Comparison of ENCODE assay signal across 9 cellular contexts in the genomic region with DNA sequence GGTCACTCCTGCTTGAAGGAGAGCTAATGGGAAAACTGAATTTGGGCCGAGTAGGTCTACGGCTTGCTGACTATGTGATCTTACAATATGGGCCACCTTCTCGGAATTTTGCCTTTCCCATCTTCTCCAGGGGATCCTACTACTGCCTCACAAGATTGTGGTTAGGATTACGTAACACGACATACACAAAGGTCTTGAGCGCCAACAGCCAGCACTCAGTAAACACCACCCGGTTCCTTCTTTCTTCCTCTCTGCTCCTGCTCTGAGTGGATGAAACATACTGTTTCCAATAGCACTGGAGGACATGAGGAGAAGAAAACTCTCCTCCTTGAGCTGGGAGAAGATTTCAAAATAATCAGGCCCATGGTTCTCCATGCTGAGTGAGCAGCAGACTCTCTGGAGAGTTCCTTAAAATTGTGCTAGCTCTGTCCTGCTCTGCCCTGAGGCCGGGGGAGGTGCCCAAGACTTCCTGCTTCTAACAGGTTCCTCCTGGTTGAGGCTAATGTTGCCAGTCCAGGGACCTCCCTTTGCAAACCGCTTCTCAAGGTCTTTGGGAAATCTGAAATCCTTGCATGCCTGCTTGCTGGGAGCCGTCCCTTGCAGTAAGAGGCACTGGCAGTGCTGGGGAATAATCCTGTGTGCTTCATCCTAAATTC. TPM values are rescaled to one million over a fixed set of nuclear protein-coding genes. Genes with fewer than 3 reads are reported as not detected.
A peak's percentile ranks its signal among the peaks of the same experiment; 100 is the strongest.
DNase-seq lines count a peak whose midpoint lies in the region; ATAC-seq, FAIRE-seq and TF ChIP-seq lines count a peak whose summit lies in the region.
"Had no signal": no experiment of that assay in that cellular context is flagged by ENCODE, and none has a peak within 500 bp of the region (broad histone marks: within the 10 kb centered on the region; RNA-seq: fewer than 3 reads in every experiment).

No MANE protein-coding gene starts in this region.

- intact Hi-C loops in stomach (cut with DNase I; ENCODE audit: low total_unique reads), result no loop called here

- FAIRE-seq in keratinocyte (lab: Jason Lieb, UNC), result peak; percentile 52

- H3K4me3 ChIP-seq in adipocyte (ENCODE audit: low read length) (no peak overlapping the region), keratinocyte (ENCODE audit: control insufficient read depth in 2 of 3, extremely low read depth in 1 of 3, insufficient read depth in 2 of 3, low read depth in 1 of 3, low read length in 3 of 3) (no peak overlapping the region), stomach (no peak overlapping the region)

- no peak for TF ChIP-seq CTCF in keratinocyte (optimal IDR thresholded peaks at IDR 0.05 in 1 of 3, IDR thresholded peaks at IDR 0.05 in 1 of 3, conservative IDR thresholded peaks at IDR 0.05 in 1 of 3; ENCODE audit: extremely low read depth in 1 of 3, insufficient read depth in 2 of 3, low read length in 3 of 3)
- TF ChIP-seq CTCF in stomach (IDR thresholded peaks at IDR 0.05), result no peak

- H3K9me3 ChIP-seq in adipocyte (ENCODE audit: control insufficient read depth, low read length), result no peaks in the 10 kb centered on the region
- H3K9me3 ChIP-seq in keratinocyte (ENCODE audit: control insufficient read depth, low read depth, low read length), result no peaks in the 10 kb centered on the region
- no peaks in the 10 kb centered on the region for H3K9me3 ChIP-seq in stomach

- no peak for ATAC-seq in HG03159 (IDR thresholded peaks at IDR 0.05; ENCODE audit: unreplicated experiment)
- ATAC-seq in GM18858 (IDR thresholded peaks at IDR 0.05; ENCODE audit: unreplicated experiment), result no peak

- H3K9ac ChIP-seq in adipocyte (ENCODE audit: low read length) (peak overlapping the region; percentile 5), keratinocyte (ENCODE audit: control insufficient read depth, extremely low read depth, insufficient read depth, low read length) (no peak overlapping the region)

- H2AFZ ChIP-seq in keratinocyte (ENCODE audit: control insufficient read depth, low read length), result no peak overlapping the region

- no peaks in the 10 kb centered on the region for H3K9me1 ChIP-seq in keratinocyte (ENCODE audit: control insufficient read depth, extremely low read depth, insufficient read depth, low read length)

- WGBS in stomach, 5 donors, result 27 to 47% (median 37%) methylated on average over 9 to 10 of the region's 10 CpGs

- no peaks in the 10 kb centered on the region for H3K79me2 ChIP-seq in keratinocyte (ENCODE audit: control insufficient read depth, insufficient read depth, low read length)

- H3K27me3 ChIP-seq in adipocyte (replicated peaks; ENCODE audit: control insufficient read depth, insufficient read depth, low read length) (no peaks in the 10 kb centered on the region), keratinocyte (ENCODE audit: control insufficient read depth, extremely low read depth, insufficient read depth, low read length) (peaks cover 4% of the 10 kb centered on the region), stomach (no peaks in the 10 kb centered on the region)

- H4K20me1 ChIP-seq in keratinocyte (ENCODE audit: control insufficient read depth, extremely low read depth, insufficient read depth, low read length), result no peaks in the 10 kb centered on the region

- TF ChIP-seq EP300 in stomach (IDR thresholded peaks at IDR 0.05), result no peak

- dilution Hi-C loops in keratinocyte (cut with MboI; ENCODE audit: extremely low pct_ligation_motif_present, low sequenced_read_pairs), result no loop called here

- no peak overlapping the region for H3K4me2 ChIP-seq in keratinocyte (ENCODE audit: control insufficient read depth, extremely low read depth, insufficient read depth, low read depth, low read length)

- DNase-seq in Kasumi-1 (lab: John Stamatoyannopoulos, UW), result peak; percentile 90 to 94
- peak; percentile 65 for DNase-seq in adipocyte (ENCODE audit: low read depth)
- DNase-seq in keratinocyte (ENCODE audit: low read depth, low spot score), result no peak
- DNase-seq in stomach, result peak; percentile 58
- no peak for DNase-seq in hepatic stellate cell (ENCODE audit: low spot score)
- no peak for DNase-seq in SHP77 treated with DMSO at 0.1 percent for 48 hours (lab: John Stamatoyannopoulos, UW)
- DNase-seq: NCI-H1092 treated with DMSO at 0.1 percent for 48 hours had no signal

- H3K36me3 ChIP-seq in adipocyte (ENCODE audit: control insufficient read depth, insufficient read depth, low read length, severe bottlenecking) (peaks cover 13% of the 10 kb centered on the region), keratinocyte (ENCODE audit: control insufficient read depth in 2 of 2, extremely low read depth in 1 of 2, insufficient read depth in 2 of 2, low read length in 2 of 2) (no peaks in the 10 kb centered on the region), stomach (peaks cover 0 to 62% (median 40%) of the 10 kb centered on the region in 4 donors)

- no peak overlapping the region for H3K27ac ChIP-seq in keratinocyte (ENCODE audit: control insufficient read depth, insufficient read depth, low read length)
- H3K27ac ChIP-seq in stomach, result peak overlapping the region; percentile 29 to 77 (median 58)

- no peak for TF ChIP-seq POLR2A in stomach (IDR thresholded peaks at IDR 0.05)

- H3K4me1 ChIP-seq in adipocyte (ENCODE audit: control insufficient read depth, insufficient read depth, low read length) (peaks cover 13% of the 10 kb centered on the region), keratinocyte (ENCODE audit: control insufficient read depth, extremely low read depth, insufficient read depth, low read length) (peaks cover 4% of the 10 kb centered on the region), stomach (peaks cover 0 to 23% (median 11%) of the 10 kb centered on the region in 4 donors)

RNA-seq across cellular contexts. Expression of a gene that starts 29.5 kb away (rescaled TPM):
- polyA plus RNA-seq in keratinocyte, result 151 to 203 TPM (median 164 TPM) in 3 replicates
- polyA plus RNA-seq in keratinocyte (2011; ENCODE audit: low read depth), result 14.9 TPM
- polyA plus RNA-seq in keratinocyte (2011; cell fraction: cytosol; rRNA removed), result 101 and 117 TPM in 2 replicates
- 216 and 223 TPM in 2 replicates for polyA plus RNA-seq in keratinocyte (2011; cell fraction: nucleus; rRNA removed)
- polyA plus RNA-seq in keratinocyte (2012; ENCODE audit: low replicate concordance), result 8.6 and 210 TPM in 2 replicates
- 169 to 343 TPM (median 301 TPM) in 3 replicates for polyA minus RNA-seq in keratinocyte
- polyA minus RNA-seq in keratinocyte (2011; cell fraction: cytosol; rRNA and poly(A)+ RNA removed), result 211 TPM
- polyA minus RNA-seq in keratinocyte (2011; cell fraction: nucleus; rRNA and poly(A)+ RNA removed), result 227 and 255 TPM in 2 replicates
- 100 to 1,000 TPM in 2 of 5 donors, 10 to 100 TPM in 3; 15.1 to 125 (median 66.9) TPM for total RNA-seq in stomach
- polyA plus RNA-seq in stomach, result 10 to 100 TPM; 11.4 to 25.2 (median 25.1) TPM

RNA-seq across cellular contexts. Expression of a gene that starts 34.8 kb away (rescaled TPM):
- polyA plus RNA-seq in keratinocyte (6.8 to 11.0 TPM (median 7.1 TPM) in 3 replicates), stomach (10 to 100 TPM in 1 of 3 donors, 1 to 10 TPM in 2; 5.0 to 22.8 (median 5.3) TPM)
- polyA plus RNA-seq in keratinocyte (2011; ENCODE audit: low read depth), result not detected
- 3.3 and 6.1 TPM in 2 replicates for polyA plus RNA-seq in keratinocyte (2011; cell fraction: cytosol; rRNA removed)
- polyA plus RNA-seq in keratinocyte (2011; cell fraction: nucleus; rRNA removed), result 8.2 and 8.6 TPM in 2 replicates
- 0.14 and 9.2 TPM in 2 replicates for polyA plus RNA-seq in keratinocyte (2012; ENCODE audit: low replicate concordance)
- 5.3 to 7.3 TPM (median 6.3 TPM) in 3 replicates for polyA minus RNA-seq in keratinocyte
- 2.3 TPM for polyA minus RNA-seq in keratinocyte (2011; cell fraction: cytosol; rRNA and poly(A)+ RNA removed)
- 3.5 and 3.6 TPM in 2 replicates for polyA minus RNA-seq in keratinocyte (2011; cell fraction: nucleus; rRNA and poly(A)+ RNA removed)
- 10 to 100 TPM in 4 of 5 donors, 1 to 10 TPM in 1; 8.7 to 85.8 (median 51.6) TPM for total RNA-seq in stomach

Comparison
In these comparisons a context has a peak if more than half of its experiments do, and no peak if none do; other contexts are left out.
1. DNase-seq: peak in Kasumi-1 (2 of 2), adipocyte (single experiment) and stomach (single experiment); none in keratinocyte (single experiment), hepatic stellate cell (single experiment) and SHP77 treated with DMSO at 0.1 percent for 48 hours (single experiment).